In the genomic region with DNA sequence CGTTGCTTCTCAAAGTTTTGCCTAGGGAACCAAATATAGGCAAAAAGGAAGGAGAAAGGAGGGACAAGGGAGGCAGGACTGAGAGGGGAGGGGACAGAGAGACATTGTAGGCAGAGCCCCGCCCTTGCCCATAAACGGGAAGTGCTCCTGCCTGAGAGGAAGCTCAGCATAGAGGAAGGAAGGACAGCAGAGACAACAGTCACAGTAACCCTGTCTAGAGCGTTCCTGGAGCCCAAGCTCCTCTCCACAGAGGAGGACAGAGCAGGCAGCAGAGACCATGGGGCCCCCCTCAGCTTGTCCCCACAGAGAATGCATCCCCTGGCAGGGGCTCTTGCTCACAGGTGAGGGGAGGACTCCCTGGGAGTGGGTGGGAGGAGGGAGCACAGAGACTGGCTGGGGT, we compare ENCODE assay signal across 9 cellular contexts. TPM values are rescaled to one million over a fixed set of nuclear protein-coding genes. Genes with fewer than 3 reads are reported as not detected.
A peak's percentile ranks its signal among the peaks of the same experiment; 100 is the strongest.
DNase-seq lines count a peak whose midpoint lies in the region; ATAC-seq, FAIRE-seq and TF ChIP-seq lines count a peak whose summit lies in the region.
"Had no signal": no experiment of that assay in that cellular context is flagged by ENCODE, and none has a peak within 500 bp of the region (broad histone marks: within the 10 kb centered on the region; RNA-seq: fewer than 3 reads in every experiment).

A gene (plus strand): TSS at position 169 of the 400 bp plus-strand sequence. CDS start 109 bp downstream, at position 278.

- no peaks in the 10 kb centered on the region for H3K9me3 ChIP-seq in K562 (replicated peaks; ENCODE audit: control insufficient read depth, insufficient read depth, low read depth, low read length)

- no peaks in the 10 kb centered on the region for H3K79me2 ChIP-seq in K562 (ENCODE audit: control insufficient read depth, insufficient read depth, low read length)

- FAIRE-seq in K562 (lab: Jason Lieb, UNC), result no peak
- FAIRE-seq: TTC549 had no signal

- TF ChIP-seq CTCF in K562 (IDR thresholded peaks at IDR 0.05 in 2 of 3, conservative IDR thresholded peaks at IDR 0.05 in 1 of 3; ENCODE audit: insufficient read depth in 2 of 3, low read depth in 1 of 3, low read length in 3 of 3), result no peak

- no peaks in the 10 kb centered on the region for H3K4me1 ChIP-seq in K562 (replicated peaks in 1 of 2; ENCODE audit: control insufficient read depth in 2 of 2, insufficient read depth in 2 of 2, low read length in 2 of 2)

- ATAC-seq in K562 (peak; percentile 78), sciatic nerve (peak; percentile 87)

- no peaks in the 10 kb centered on the region for H3K36me3 ChIP-seq in K562 (ENCODE audit: control insufficient read depth, insufficient read depth, low read length)

- no peak within 1 kb of the TSS for H3K4me3 ChIP-seq in K562

- no peak for DNase-seq in activated CD8-positive, alpha-beta memory T cell treated with anti-CD3 and anti-CD28 coated beads, Interleukin-2, amount 50 U/mL, for 48 hours
- peak; percentile 95 for DNase-seq in SIG-M5 treated with dmso at 0.1 percent for 504 hours (lab: John Stamatoyannopoulos, UW; ENCODE audit: unreplicated experiment)
- DNase-seq in K562 (ENCODE audit: extremely low read depth in 1 of 4, low spot score in 3 of 4), result no peak
- DNase-seq in sciatic nerve (ENCODE audit: low spot score), result no peak
- DNase-seq in NCI-H2171 (lab: John Stamatoyannopoulos, UW), result no peak
- no peak for DNase-seq in DMS 273 (lab: John Stamatoyannopoulos, UW; ENCODE audit: unreplicated experiment)
- DNase-seq in mesenteric fat pad (ENCODE audit: low spot score), result no peak

- no peak within 1 kb of the TSS for H3K27ac ChIP-seq in K562 (ENCODE audit: extremely low read depth, low read depth, low read length)

- no peaks in the 10 kb centered on the region for H3K9me1 ChIP-seq in K562 (ENCODE audit: control insufficient read depth, insufficient read depth, low read length)

- no peak within 1 kb of the TSS for H2AFZ ChIP-seq in K562 (ENCODE audit: low read depth, low read length)

- CTCF ChIA-PET in activated CD8-positive, alpha-beta memory T cell treated with anti-CD3 and anti-CD28 coated beads for 36 hours (lab: Charles Lee), result interaction anchor here (0.7 to 1.7 kb wide), 5 partner anchors 13 to 127 kb away, joined by 3 to 9 read pairs (median 3); no protein-coding TSS in a partner anchor
- CTCF ChIA-PET in K562 (lab: Yijun Ruan, JAX; ENCODE audit: low intra/inter-chr PET ratio), result no interaction called here

- no peak for TF ChIP-seq POLR2A in K562 (conservative IDR thresholded peaks at IDR 0.05)

- no TSS peak for BruUV-seq in K562 (replicated peaks; lab: Mats Ljungman, UMichigan)

- no peaks in the 10 kb centered on the region for H3K27me3 ChIP-seq in K562 (ENCODE audit: control insufficient read depth in 2 of 2, insufficient read depth in 2 of 2, low read length in 2 of 2)

- H3K4me2 ChIP-seq in K562 (ENCODE audit: insufficient read depth, low read length), result no peak within 1 kb of the TSS

- no peaks in the 10 kb centered on the region for H4K20me1 ChIP-seq in K562 (replicated peaks; ENCODE audit: control insufficient read depth, insufficient read depth, low read length)

- POLR2A ChIA-PET in activated CD8-positive, alpha-beta memory T cell treated with anti-CD3 and anti-CD28 coated beads for 36 hours (lab: Charles Lee), result interaction anchor here (1.2 kb wide), 1 partner anchor 12 kb away, joined by 3 read pairs; no protein-coding TSS in a partner anchor
- POLR2A ChIA-PET in K562 (lab: Yijun Ruan, JAX), result no interaction called here

- intact Hi-C loops in K562 (cut with micrococcal nuclease), result no loop called here
- intact Hi-C loops in sciatic nerve (cut with DNase I), result no loop called here

- TF ChIP-seq EP300 in K562 (IDR thresholded peaks at IDR 0.05; ENCODE audit: low read length), result no peak

- H3K9ac ChIP-seq in K562 (ENCODE audit: insufficient read depth in 1 of 2, low read depth in 2 of 2, low read length in 2 of 2), result no peak within 1 kb of the TSS

- WGBS in K562 (ENCODE audit: insufficient coverage, low coverage, missing lambda C conversion rate), result 0% methylated on average over 4 of the region's 4 CpGs

- no peak for TF ChIP-seq RAD21 in K562 (CRISPR knock-in tag; conservative IDR thresholded peaks at IDR 0.05 in 1 of 2, IDR thresholded peaks at IDR 0.05 in 1 of 2)

- in situ Hi-C loops in K562 (cut with MboI), result loop anchor here (10.0 kb wide), 1 partner anchor 371 kb away; no protein-coding TSS in a partner anchor

TF ChIP-seq in K562, 482 proteins besides CTCF, POLR2A, EP300 and RAD21 (continues in another document):
- TF ChIP-seq PHB (CRISPR knock-in tag; IDR thresholded peaks at IDR 0.05), result no peak
- TF ChIP-seq, protein P1, sequence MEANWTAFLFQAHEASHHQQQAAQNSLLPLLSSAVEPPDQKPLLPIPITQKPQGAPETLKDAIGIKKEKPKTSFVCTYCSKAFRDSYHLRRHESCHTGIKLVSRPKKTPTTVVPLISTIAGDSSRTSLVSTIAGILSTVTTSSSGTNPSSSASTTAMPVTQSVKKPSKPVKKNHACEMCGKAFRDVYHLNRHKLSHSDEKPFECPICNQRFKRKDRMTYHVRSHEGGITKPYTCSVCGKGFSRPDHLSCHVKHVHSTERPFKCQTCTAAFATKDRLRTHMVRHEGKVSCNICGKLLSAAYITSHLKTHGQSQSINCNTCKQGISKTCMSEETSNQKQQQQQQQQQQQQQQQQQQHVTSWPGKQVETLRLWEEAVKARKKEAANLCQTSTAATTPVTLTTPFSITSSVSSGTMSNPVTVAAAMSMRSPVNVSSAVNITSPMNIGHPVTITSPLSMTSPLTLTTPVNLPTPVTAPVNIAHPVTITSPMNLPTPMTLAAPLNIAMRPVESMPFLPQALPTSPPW (CRISPR knock-in tag; IDR thresholded peaks at IDR 0.05), result peak; percentile 30; the same call in 1 of the 2 replicates
- TF ChIP-seq ZFP30 (CRISPR knock-in tag; IDR thresholded peaks at IDR 0.05; ENCODE audit: borderline replicate concordance), result no peak
- TF ChIP-seq ZFP36 (IDR thresholded peaks at IDR 0.05; ENCODE audit: low read depth, low read length, partially characterized antibody), result peak; percentile 5
- TF ChIP-seq ZNF263 (CRISPR knock-in tag; IDR thresholded peaks at IDR 0.05; ENCODE audit: borderline replicate concordance), result peak; percentile 82
- TF ChIP-seq SRF (CRISPR knock-in tag; IDR thresholded peaks at IDR 0.05), result peak; percentile 25 to 95; a peak in 2 of 4 replicates
- TF ChIP-seq SPI1 (IDR thresholded peaks at IDR 0.05; ENCODE audit: borderline replicate concordance, low read depth, low read length), result peak; percentile 97
- TF ChIP-seq, protein P2, sequence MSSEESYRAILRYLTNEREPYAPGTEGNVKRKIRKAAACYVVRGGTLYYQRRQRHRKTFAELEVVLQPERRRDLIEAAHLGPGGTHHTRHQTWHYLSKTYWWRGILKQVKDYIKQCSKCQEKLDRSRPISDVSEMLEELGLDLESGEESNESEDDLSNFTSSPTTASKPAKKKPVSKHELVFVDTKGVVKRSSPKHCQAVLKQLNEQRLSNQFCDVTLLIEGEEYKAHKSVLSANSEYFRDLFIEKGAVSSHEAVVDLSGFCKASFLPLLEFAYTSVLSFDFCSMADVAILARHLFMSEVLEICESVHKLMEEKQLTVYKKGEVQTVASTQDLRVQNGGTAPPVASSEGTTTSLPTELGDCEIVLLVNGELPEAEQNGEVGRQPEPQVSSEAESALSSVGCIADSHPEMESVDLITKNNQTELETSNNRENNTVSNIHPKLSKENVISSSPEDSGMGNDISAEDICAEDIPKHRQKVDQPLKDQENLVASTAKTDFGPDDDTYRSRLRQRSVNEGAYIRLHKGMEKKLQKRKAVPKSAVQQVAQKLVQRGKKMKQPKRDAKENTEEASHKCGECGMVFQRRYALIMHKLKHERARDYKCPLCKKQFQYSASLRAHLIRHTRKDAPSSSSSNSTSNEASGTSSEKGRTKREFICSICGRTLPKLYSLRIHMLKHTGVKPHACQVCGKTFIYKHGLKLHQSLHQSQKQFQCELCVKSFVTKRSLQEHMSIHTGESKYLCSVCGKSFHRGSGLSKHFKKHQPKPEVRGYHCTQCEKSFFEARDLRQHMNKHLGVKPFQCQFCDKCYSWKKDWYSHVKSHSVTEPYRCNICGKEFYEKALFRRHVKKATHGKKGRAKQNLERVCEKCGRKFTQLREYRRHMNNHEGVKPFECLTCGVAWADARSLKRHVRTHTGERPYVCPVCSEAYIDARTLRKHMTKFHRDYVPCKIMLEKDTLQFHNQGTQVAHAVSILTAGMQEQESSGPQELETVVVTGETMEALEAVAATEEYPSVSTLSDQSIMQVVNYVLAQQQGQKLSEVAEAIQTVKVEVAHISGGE (CRISPR knock-in tag; IDR thresholded peaks at IDR 0.05), result peak in 1 of 3 experiments; percentile 81; a peak in 2 of 6 replicates

RNA-seq across cellular contexts. Expression of the gene that starts here (rescaled TPM):
- 10 to 100 TPM; 41.9 to 43.8 TPM for total RNA-seq in activated CD8-positive, alpha-beta memory T cell treated with anti-CD3 and anti-CD28 coated beads for 36 hours
- not detected in 2 replicates for total RNA-seq in K562 (2011; cell fraction: chromatin; rRNA removed; ENCODE audit: low replicate concordance)
- total RNA-seq in K562 (2011; cell fraction: nucleolus; rRNA removed), result not detected in 2 replicates
- not detected in 2 replicates for total RNA-seq in K562 (2011; cell fraction: nucleoplasm; rRNA removed)
- total RNA-seq in K562 (2014; rRNA removed) (0.12 and 0.14 TPM in 2 replicates), K562 (2014; rRNA removed; fragmentation: Illumina TruSeq; extraction: Trizol) (0.13 and 0.18 TPM in 2 replicates), K562 (2015; rRNA removed; fragmentation: Illumina TruSeq; extraction: Trizol) (0.40 and 0.49 TPM in 2 replicates), K562 (2021) (0.18 TPM in 2 replicates), sciatic nerve (2.5 TPM), mesenteric fat pad (2.1 TPM)
- polyA plus RNA-seq in K562 (2011; rRNA removed) (0.06 TPM in 1 of 2 replicates, not detected in the other), K562 (2014; fragmentation: Illumina TruSeq; extraction: Trizol) (0.24 and 0.30 TPM in 2 replicates), K562 (2014; fragmentation: Nextera tagmentation; extraction: Ambion mirVana) (under 1 TPM in 1 of 2 experiments, not detected in 1; 0.24 TPM), K562 (2014; rRNA removed) (0.11 TPM in 1 of 2 replicates, not detected in the other)
- not detected in 2 replicates for polyA plus RNA-seq in K562 (2011; cell fraction: cytosol; rRNA removed)
- polyA plus RNA-seq in K562 (2011; cell fraction: nucleus; rRNA removed), result not detected in 2 replicates
- 0.14 and 4.0 TPM in 2 replicates for polyA plus RNA-seq in K562 (2012)
- polyA minus RNA-seq in K562 (2011; rRNA and poly(A)+ RNA removed), result not detected in 2 replicates
- not detected in 2 replicates for polyA minus RNA-seq in K562 (2011; cell fraction: cytosol; rRNA and poly(A)+ RNA removed)
- polyA minus RNA-seq in K562 (2011; cell fraction: nucleus; rRNA and poly(A)+ RNA removed), result not detected in 2 replicates

Comparison
In these comparisons a context has a peak if more than half of its experiments do, and no peak if none do; other contexts are left out.
1. RNA of the gene that starts here (total RNA-seq): 41.9 to 43.8 TPM in activated CD8-positive, alpha-beta memory T cell treated with anti-CD3 and anti-CD28 coated beads for 36 hours; 2.5 TPM in sciatic nerve (single experiment), 2.1 TPM in mesenteric fat pad (single experiment) and 0.12 to 0.49 TPM in K562; every median in the first group is over 10 times any median in the second.